10 cellular contexts compared by ENCODE assay signal in genomic region chr1:9730096-9730901, GRCh38.
DNase-seq lines count a peak whose midpoint lies in the region; ATAC-seq and TF ChIP-seq lines count a peak whose summit lies in the region.
"Had no signal": no experiment of that assay in that cellular context is flagged by ENCODE, and none has a peak within 500 bp of the region (broad histone marks: within the 10 kb centered on the region; RNA-seq: fewer than 3 reads in every experiment).

No MANE protein-coding gene starts in this region.

- H3K27me3 Mint-ChIP-seq in stimulated activated naive CD8-positive, alpha-beta T cell treated with anti-CD3 and anti-CD28 coated beads, Interleukin-15, Interleukin-2, amounts not matched to agents 100 ng/mL and 50 ng/mL, for 24 hours = no peaks in the 10 kb centered on the region
- H3K27me3 Mint-ChIP-seq in activated naive CD8-positive, alpha-beta T cell treated with anti-CD3 and anti-CD28 coated beads, Interleukin-2, amount 10 ng/mL, durations not matched to agents 7 days and 5 days = no peaks in the 10 kb centered on the region

- CTCF ChIA-PET in HEK293T (lab: Yijun Ruan, JAX) = no interaction called here

- WGBS in lung, 2 donors = 70 to 80% methylated on average over 45 of the region's 45 CpGs

- no peaks in the 10 kb centered on the region for H3K9me3 Mint-ChIP-seq in stimulated activated naive CD8-positive, alpha-beta T cell treated with anti-CD3 and anti-CD28 coated beads, Interleukin-15, Interleukin-2, amounts not matched to agents 100 ng/mL and 50 ng/mL, for 24 hours
- H3K9me3 Mint-ChIP-seq in activated naive CD8-positive, alpha-beta T cell treated with anti-CD3 and anti-CD28 coated beads, Interleukin-2, amount 10 ng/mL, durations not matched to agents 7 days and 5 days = no peaks in the 10 kb centered on the region

- no peak overlapping the region for H3K27ac ChIP-seq in lung (ENCODE audit: low read depth in 1 of 2, low read length in 1 of 2)

- ATAC-seq in stimulated activated naive CD8-positive, alpha-beta T cell treated with anti-CD3 and anti-CD28 coated beads, Interleukin-15, Interleukin-2, amounts not matched to agents 100 U/mL and 50 U/mL, for 24 hours = no peak
- ATAC-seq in activated naive CD8-positive, alpha-beta T cell treated with anti-CD3 and anti-CD28 coated beads, Interleukin-2, amount 10 ng/mL, durations not matched to agents 7 days and 5 days (ENCODE audit: low read depth) = no peak
- ATAC-seq in lung (ENCODE audit: insufficient read depth, low FRiP score) = peak; percentile 43

- H3K4me1 ChIP-seq in lung (ENCODE audit: control insufficient read depth in 2 of 2, insufficient read depth in 2 of 2, low read length in 2 of 2) = no peaks in the 10 kb centered on the region

- POLR2A ChIA-PET in activated naive CD8-positive, alpha-beta T cell treated with anti-CD3 and anti-CD28 coated beads, Interleukin-2, amount 10 ng/mL, durations not matched to agents 7 days and 5 days (lab: Charles Lee) = interaction anchor here (0.5 to 6.0 kb wide), 8 partner anchors 10 to 158 kb away, joined by 3 to 47 read pairs (median 4); no protein-coding TSS in a partner anchor
- POLR2A ChIA-PET in HEK293T (lab: Yijun Ruan, JAX) = no interaction called here

- no peak overlapping the region for H3K4me3 ChIP-seq in lung

- H3K36me3 Mint-ChIP-seq in stimulated activated naive CD8-positive, alpha-beta T cell treated with anti-CD3 and anti-CD28 coated beads, Interleukin-15, Interleukin-2, amounts not matched to agents 100 ng/mL and 50 ng/mL, for 24 hours (ENCODE audit: low read depth) = peaks cover 73% of the 10 kb centered on the region
- peaks cover 43% of the 10 kb centered on the region for H3K36me3 Mint-ChIP-seq in activated naive CD8-positive, alpha-beta T cell treated with anti-CD3 and anti-CD28 coated beads, Interleukin-2, amount 10 ng/mL, durations not matched to agents 7 days and 5 days

- peak overlapping the region; percentile 51 for H3K4me3 Mint-ChIP-seq in stimulated activated naive CD8-positive, alpha-beta T cell treated with anti-CD3 and anti-CD28 coated beads, Interleukin-15, Interleukin-2, amounts not matched to agents 100 ng/mL and 50 ng/mL, for 24 hours
- H3K4me3 Mint-ChIP-seq in activated naive CD8-positive, alpha-beta T cell treated with anti-CD3 and anti-CD28 coated beads, Interleukin-2, amount 10 ng/mL, durations not matched to agents 7 days and 5 days = peak overlapping the region; percentile 46

- H3K27ac Mint-ChIP-seq in stimulated activated naive CD8-positive, alpha-beta T cell treated with anti-CD3 and anti-CD28 coated beads, Interleukin-15, Interleukin-2, amounts not matched to agents 100 ng/mL and 50 ng/mL, for 24 hours = peak overlapping the region; percentile 75
- H3K27ac Mint-ChIP-seq in activated naive CD8-positive, alpha-beta T cell treated with anti-CD3 and anti-CD28 coated beads, Interleukin-2, amount 10 ng/mL, durations not matched to agents 7 days and 5 days = peak overlapping the region; percentile 81

- H3K9me3 ChIP-seq in lung (ENCODE audit: control insufficient read depth in 2 of 2, insufficient read depth in 1 of 2, low read length in 1 of 2) = no peaks in the 10 kb centered on the region

- no peak for DNase-seq in stimulated activated naive CD8-positive, alpha-beta T cell treated with anti-CD3 and anti-CD28 coated beads, Interleukin-15, Interleukin-2, amounts not matched to agents 100 U/mL and 50 U/mL, for 24 hours
- DNase-seq in activated naive CD8-positive, alpha-beta T cell treated with anti-CD3 and anti-CD28 coated beads, Interleukin-2, amount 10 ng/mL, durations not matched to agents 7 days and 5 days = no peak
- DNase-seq in lung (ENCODE audit: low spot score) (peak; percentile 54), NCI-H1417 treated with DMSO at 0.1 percent for 48 hours (lab: John Stamatoyannopoulos, UW) (no peak), HEK293T (ENCODE audit: extremely low spot score) (no peak), NCI-H226 (no peak)
- no peak for DNase-seq in stimulated activated CD8-positive, alpha-beta memory T cell treated with anti-CD3 and anti-CD28 coated beads, Interleukin-4, amount 100 ng/mL, for 48 hours
- DNase-seq: NCI-H1105 treated with DMSO at 0.1 percent for 48 hours, SIG-M5 had no signal

- H3K36me3 ChIP-seq in lung (ENCODE audit: control insufficient read depth in 2 of 2, insufficient read depth in 2 of 2, low read length in 2 of 2) = peaks cover 30 to 63% of the 10 kb centered on the region in 2 donors

- no peaks in the 10 kb centered on the region for H3K27me3 ChIP-seq in lung (ENCODE audit: control insufficient read depth, insufficient read depth)

- no peak for TF ChIP-seq CTCF in lung (IDR thresholded peaks at IDR 0.05; ENCODE audit: control extremely low read depth, extremely low read depth)

- H3K4me1 Mint-ChIP-seq in stimulated activated naive CD8-positive, alpha-beta T cell treated with anti-CD3 and anti-CD28 coated beads, Interleukin-15, Interleukin-2, amounts not matched to agents 100 ng/mL and 50 ng/mL, for 24 hours (ENCODE audit: low read depth) = peaks cover 56% of the 10 kb centered on the region
- H3K4me1 Mint-ChIP-seq in activated naive CD8-positive, alpha-beta T cell treated with anti-CD3 and anti-CD28 coated beads, Interleukin-2, amount 10 ng/mL, durations not matched to agents 7 days and 5 days = peaks cover 53% of the 10 kb centered on the region

TF ChIP-seq in HEK293T, 16 proteins besides CTCF, POLR2A, EP300 and RAD21:
- TF ChIP-seq ZNF384 (IDR thresholded peaks at IDR 0.05) = no peak
- TF ChIP-seq HDGF (IDR thresholded peaks at IDR 0.05; ENCODE audit: borderline replicate concordance) = no peak
- TF ChIP-seq NFRKB (IDR thresholded peaks at IDR 0.05) = no peak
- no peak for TF ChIP-seq SP1 (IDR thresholded peaks at IDR 0.05)
- no peak for TF ChIP-seq CTBP1 (IDR thresholded peaks at IDR 0.05; ENCODE audit: borderline replicate concordance)
- TF ChIP-seq TARDBP (IDR thresholded peaks at IDR 0.05) = no peak
- no peak for TF ChIP-seq FOXA1 (IDR thresholded peaks at IDR 0.05)
